Comparison of ENCODE assay signal across 9 cellular contexts in the genomic region with DNA sequence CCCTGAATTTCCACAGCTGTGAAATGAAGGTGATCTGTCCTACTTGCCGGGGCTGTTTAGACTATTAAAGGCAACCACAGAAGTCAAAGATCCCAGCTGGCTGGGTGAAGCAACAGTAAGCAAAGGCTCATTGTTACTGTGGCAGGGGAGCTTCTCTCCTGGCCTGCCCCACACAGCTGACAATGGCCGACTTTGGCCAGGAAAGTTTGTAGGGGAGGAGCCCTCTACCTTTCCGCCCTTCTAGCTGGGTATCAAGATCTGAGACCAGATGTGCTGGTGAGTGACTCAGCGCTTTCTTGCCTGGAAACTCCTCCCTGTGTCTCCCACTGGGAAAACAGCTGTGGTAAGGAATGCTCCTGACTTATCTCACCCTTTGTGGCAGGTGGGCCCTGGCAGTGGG. TPM values are rescaled to one million over a fixed set of nuclear protein-coding genes. Genes with fewer than 3 reads are reported as not detected.
DNase-seq lines count a peak whose midpoint lies in the region; ATAC-seq and TF ChIP-seq lines count a peak whose summit lies in the region.
"Had no signal": no experiment of that assay in that cellular context is flagged by ENCODE, and none has a peak within 500 bp of the region (broad histone marks: within the 10 kb centered on the region; RNA-seq: fewer than 3 reads in every experiment).

No MANE protein-coding gene starts in this region.

- no peak for TF ChIP-seq CTCF in testis (IDR thresholded peaks at IDR 0.05)

- DNase-seq in EH (ENCODE audit: low read depth) (peak; percentile 12), M059J (ENCODE audit: low read depth) (peak; percentile 70), brain pericyte (ENCODE audit: low read depth, low spot score) (peak; percentile 34), testis (no peak)
- no peak for DNase-seq in stimulated activated CD4-positive, alpha-beta T cell treated with anti-CD3 and anti-CD28 coated beads, Interleukin-4, amount 100 ng/mL, for 4 hours

- intact Hi-C loops in testis (cut with DNase I; ENCODE audit: low total_unique reads), result no loop called here

- H3K27ac ChIP-seq in mucosa of rectum (ENCODE audit: low read depth in 2 of 2, low read length in 2 of 2) (peak overlapping the region; percentile 71 to 87), testis (no peak overlapping the region)
- H3K27ac ChIP-seq: gastroesophageal sphincter had no signal

- H3K36me3 ChIP-seq in mucosa of rectum (ENCODE audit: control insufficient read depth in 2 of 2, insufficient read depth in 2 of 2, low read length in 2 of 2), result peaks cover 2 to 4% of the 10 kb centered on the region in 2 donors
- no peaks in the 10 kb centered on the region for H3K36me3 ChIP-seq in testis (ENCODE audit: low read depth, missing control alignments)
- H3K36me3 ChIP-seq: gastroesophageal sphincter had no signal

- H3K4me1 ChIP-seq in mucosa of rectum (ENCODE audit: control insufficient read depth in 2 of 2, insufficient read depth in 2 of 2, low read length in 2 of 2) (peaks cover 13 to 17% of the 10 kb centered on the region in 2 donors), testis (no peaks in the 10 kb centered on the region)

- 40 to 47% methylated on average over 3 to 4 of the region's 4 CpGs for WGBS in testis, 2 donors

- H3K9ac ChIP-seq in mucosa of rectum (ENCODE audit: low read depth in 1 of 2, low read length in 2 of 2), result peak overlapping the region in 1 of 2 donors; percentile 5

- H3K9me3 ChIP-seq in mucosa of rectum (ENCODE audit: control insufficient read depth in 2 of 2, low read length in 2 of 2) (no peaks in the 10 kb centered on the region), testis (no peaks in the 10 kb centered on the region)
- H3K9me3 ChIP-seq: gastroesophageal sphincter had no signal

- no peak for TF ChIP-seq POLR2A in testis (IDR thresholded peaks at IDR 0.05)

- H3K27me3 ChIP-seq in mucosa of rectum (ENCODE audit: control insufficient read depth in 2 of 2, insufficient read depth in 2 of 2, low read length in 2 of 2), result no peaks in the 10 kb centered on the region
- H3K27me3 ChIP-seq in testis, result no peaks in the 10 kb centered on the region
- H3K27me3 ChIP-seq: gastroesophageal sphincter had no signal

- H3K4me3 ChIP-seq in mucosa of rectum (ENCODE audit: low read length in 2 of 2) (no peak overlapping the region), testis (no peak overlapping the region)
- H3K4me3 ChIP-seq: gastroesophageal sphincter had no signal

- ATAC-seq in GM19324 (IDR thresholded peaks at IDR 0.05; ENCODE audit: low FRiP score, unreplicated experiment), result no peak
- ATAC-seq in GM21423 (IDR thresholded peaks at IDR 0.05; ENCODE audit: unreplicated experiment), result no peak
- ATAC-seq: gastroesophageal sphincter had no signal

RNA-seq across cellular contexts. Expression of a gene that starts 21.1 kb away (rescaled TPM):
- total RNA-seq in M059J (2014; rRNA removed; shearing (Covaris generic)), result 0.02 TPM in 1 of 2 replicates, not detected in the other
- total RNA-seq in testis, result under 1 TPM; 0.06 to 0.08 TPM
- 0.17 TPM for polyA plus RNA-seq in testis (ENCODE audit: insufficient read depth, low read depth, low replicate concordance)

Comparison
In these comparisons a context has a peak if more than half of its experiments do, and no peak if none do; other contexts are left out.
1. DNase-seq: peak in EH (single experiment), M059J (single experiment) and brain pericyte (single experiment); none in testis (single experiment) and stimulated activated CD4-positive, alpha-beta T cell treated with anti-CD3 and anti-CD28 coated beads, Interleukin-4, amount 100 ng/mL, for 4 hours (0 of 2).
2. H3K27ac ChIP-seq: peak in mucosa of rectum (2 of 2); none in testis (0 of 2).